In the genomic region with DNA sequence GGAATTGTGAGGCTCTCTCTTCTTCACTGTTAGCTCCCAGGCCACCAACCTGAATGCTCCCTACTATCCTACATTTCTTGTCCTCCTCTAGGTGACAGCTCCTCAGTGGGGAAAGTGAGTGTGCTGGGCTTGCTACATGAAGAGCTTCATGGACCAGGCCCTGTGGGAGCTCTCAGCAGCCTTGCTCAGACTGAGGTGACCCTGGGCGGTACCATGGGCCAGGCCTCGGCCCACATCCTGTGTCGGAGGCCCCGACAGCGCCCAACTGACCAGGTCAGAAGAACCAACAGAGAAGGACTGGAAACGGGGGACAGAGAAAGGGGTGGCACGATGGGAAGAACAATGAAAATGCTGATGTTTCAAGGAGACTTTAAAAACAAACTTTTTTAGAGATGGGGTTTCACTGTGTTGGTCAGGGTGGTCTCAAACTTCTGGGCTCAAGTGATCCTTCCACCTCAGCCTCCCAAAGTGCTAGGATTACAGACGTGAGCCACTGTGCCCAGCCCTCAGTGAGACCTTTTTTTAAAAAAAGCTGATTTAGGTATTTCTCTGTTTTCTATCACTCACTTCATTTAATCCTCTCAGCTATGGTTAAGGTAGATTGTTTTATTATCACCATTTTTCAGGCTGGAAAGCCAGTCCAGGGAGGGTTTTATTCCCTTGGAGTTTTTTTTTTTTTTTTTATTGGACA, we compare ENCODE assay signal across 1 cellular context.
TF ChIP-seq lines count a peak whose summit lies in the region.

No MANE protein-coding gene starts in this region.

TF ChIP-seq in liver, 16 proteins besides CTCF, POLR2A, EP300 and RAD21:
- no peak for TF ChIP-seq SP1 (IDR thresholded peaks at IDR 0.05)
- no peak for TF ChIP-seq HNF4A (conservative IDR thresholded peaks at IDR 0.05)
TF ChIP-seq in liver: peak in this region for 0.
